In genomic region chr14:36955376-36955775, GRCh38 we compare ENCODE assay signal across 29 cellular contexts.
"Had no signal": no experiment of that assay in that cellular context is flagged by ENCODE, and none has a peak within 500 bp of the region (broad histone marks: within the 10 kb centered on the region; RNA-seq: fewer than 3 reads in every experiment).

No MANE protein-coding gene starts in this region.

- H3K9me3 Mint-ChIP-seq: endodermal cell had no signal

- H3K4me1 ChIP-seq: heart right ventricle, left lung, psoas muscle, spleen, testis, tibial artery, upper lobe of left lung had no signal

- H3K27ac ChIP-seq: dorsolateral prefrontal cortex, epithelial cell of prostate, heart right ventricle, left lung, ovary, psoas muscle, sigmoid colon, skin epidermis, spleen, testis, tibial artery, upper lobe of left lung had no signal

- H3K4me3 ChIP-seq: dorsolateral prefrontal cortex, heart right ventricle, left lung, ovary, psoas muscle, sigmoid colon, skin epidermis, spleen, testis, tibial artery, upper lobe of left lung had no signal

- H3K36me3 ChIP-seq: heart right ventricle, left lung, ovary, sigmoid colon, spleen, tibial artery, upper lobe of left lung had no signal

- H3K4me1 Mint-ChIP-seq: naive thymus-derived CD8-positive, alpha-beta T cell; stimulated activated memory B cell treated with anti-CD40 and anti-IgM and Interleukin-4, amounts not matched to agents 10 μg/mL and 1 μg/mL and 100 μg/mL, for 72 hours had no signal

- H3K27ac Mint-ChIP-seq: endodermal cell; naive thymus-derived CD8-positive, alpha-beta T cell; stimulated activated memory B cell treated with anti-CD40 and anti-IgM and Interleukin-4, amounts not matched to agents 10 μg/mL and 1 μg/mL and 100 μg/mL, for 72 hours had no signal

- DNase-seq: dorsolateral prefrontal cortex; effector CD8-positive, alpha-beta T cell; endodermal cell; foreskin melanocyte; glutamatergic neuron; heart right ventricle; hippocampal formation; left cardiac atrium; left lung; mesendoderm; midbrain; naive thymus-derived CD8-positive, alpha-beta T cell; occipital lobe; ovary; posterior cingulate gyrus; psoas muscle; right cardiac atrium; sigmoid colon; spleen; stimulated activated CD4-positive, alpha-beta T cell treated with anti-CD3 and anti-CD28 coated beads, Interleukin-4, amount 100 ng/mL, for 4 hours; stimulated activated naive CD8-positive, alpha-beta T cell treated with anti-CD3 and anti-CD28 coated beads, Interleukin-15, Interleukin-2, amounts not matched to agents 100 U/mL and 50 U/mL, for 24 hours; substantia nigra; testis; tibial artery; upper lobe of left lung had no signal

- ATAC-seq: esophagus mucosa; heart right ventricle; left cardiac atrium; left lung; naive thymus-derived CD8-positive, alpha-beta T cell; psoas muscle; right cardiac atrium; stimulated activated memory B cell treated with anti-CD40 and anti-IgM and Interleukin-4, amounts not matched to agents 10 μg/mL and 1 μg/mL and 100 μg/mL, for 72 hours; stimulated activated naive CD8-positive, alpha-beta T cell treated with anti-CD3 and anti-CD28 coated beads, Interleukin-15, Interleukin-2, amounts not matched to agents 100 U/mL and 50 U/mL, for 24 hours had no signal

- H3K27me3 Mint-ChIP-seq: stimulated activated memory B cell treated with anti-CD40 and anti-IgM and Interleukin-4, amounts not matched to agents 10 μg/mL and 1 μg/mL and 100 μg/mL, for 72 hours had no signal

- H3K27me3 ChIP-seq: heart right ventricle, left lung, ovary, sigmoid colon, testis, tibial artery, upper lobe of left lung had no signal

- H3K4me3 Mint-ChIP-seq: endodermal cell; naive thymus-derived CD8-positive, alpha-beta T cell; stimulated activated memory B cell treated with anti-CD40 and anti-IgM and Interleukin-4, amounts not matched to agents 10 μg/mL and 1 μg/mL and 100 μg/mL, for 72 hours had no signal

- H3K36me3 Mint-ChIP-seq: naive thymus-derived CD8-positive, alpha-beta T cell; stimulated activated memory B cell treated with anti-CD40 and anti-IgM and Interleukin-4, amounts not matched to agents 10 μg/mL and 1 μg/mL and 100 μg/mL, for 72 hours had no signal

- H3K9me3 ChIP-seq: heart right ventricle, left lung, ovary, psoas muscle, sigmoid colon, spleen, testis, tibial artery, upper lobe of left lung had no signal
